Comparison of ENCODE assay signal across 8 cellular contexts in the genomic region with DNA sequence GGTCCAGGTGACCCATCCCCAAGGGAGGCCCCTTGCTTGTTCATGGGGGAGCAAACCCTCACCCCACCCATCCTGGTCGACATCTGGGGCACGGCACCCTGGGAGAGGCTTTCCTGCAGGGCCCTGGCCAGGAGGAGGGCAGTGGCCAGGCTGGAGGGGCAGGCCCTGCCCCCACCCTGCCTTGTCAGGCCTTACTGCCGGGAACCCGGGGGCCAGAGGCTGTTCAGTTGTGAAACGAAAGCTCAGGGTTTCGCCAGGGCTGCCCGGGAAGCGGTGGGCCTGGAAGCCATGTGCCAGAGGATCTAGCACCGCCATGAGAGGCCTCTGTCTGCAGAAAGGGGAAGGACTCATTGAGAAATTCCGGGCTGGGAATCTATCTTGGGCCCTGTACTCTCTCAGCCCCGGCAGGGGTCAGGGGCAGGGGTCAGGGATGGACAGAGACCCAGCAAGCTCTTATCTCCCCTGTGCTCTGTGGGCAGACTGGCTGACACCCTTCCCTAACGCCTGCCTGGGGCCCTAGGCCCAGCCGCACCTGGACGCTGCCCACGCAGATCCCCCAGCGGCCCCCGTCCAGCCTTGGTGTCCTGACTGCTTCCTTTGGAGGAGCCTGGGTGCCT. TPM values are rescaled to one million over a fixed set of nuclear protein-coding genes. Genes with fewer than 3 reads are reported as not detected.
DNase-seq lines count a peak whose midpoint lies in the region; ATAC-seq and TF ChIP-seq lines count a peak whose summit lies in the region.

No MANE protein-coding gene starts in this region.

- TF ChIP-seq CTCF in colonic mucosa (IDR thresholded peaks at IDR 0.05) (no peak), mucosa of descending colon (IDR thresholded peaks at IDR 0.05) (no peak)

- H3K27ac Mint-ChIP-seq in T-helper 2 cell treated with Interferon-gamma antibody and Interleukin-4, amounts not matched to agents 5 μg/mL and 100 μg/mL, for 36 hours, result no peak overlapping the region

- H3K36me3 ChIP-seq in colonic mucosa, result peaks cover 12% of the 10 kb centered on the region
- H3K36me3 ChIP-seq in mucosa of descending colon (ENCODE audit: low read depth), result peaks cover 5% of the 10 kb centered on the region

- peak overlapping the region; percentile 35 for H3K27ac ChIP-seq in colonic mucosa

- ATAC-seq in mucosa of descending colon (no peak), GM18907 (IDR thresholded peaks at IDR 0.05; ENCODE audit: unreplicated experiment) (no peak)

- peaks cover 11% of the 10 kb centered on the region for H3K4me1 Mint-ChIP-seq in T-helper 2 cell treated with Interferon-gamma antibody and Interleukin-4, amounts not matched to agents 5 μg/mL and 100 μg/mL, for 36 hours (ENCODE audit: low read depth)

- intact Hi-C loops in colonic mucosa (cut with DNase I) (no loop called here), mucosa of descending colon (cut with DNase I, micrococcal nuclease) (no loop called here)

- H3K27me3 Mint-ChIP-seq in T-helper 2 cell treated with Interferon-gamma antibody and Interleukin-4, amounts not matched to agents 5 μg/mL and 100 μg/mL, for 36 hours (ENCODE audit: low read depth), result no peaks in the 10 kb centered on the region

- H3K4me3 Mint-ChIP-seq in T-helper 2 cell treated with Interferon-gamma antibody and Interleukin-4, amounts not matched to agents 5 μg/mL and 100 μg/mL, for 36 hours, result no peak overlapping the region

- peaks cover 31% of the 10 kb centered on the region for H3K4me1 ChIP-seq in colonic mucosa
- peaks cover 46% of the 10 kb centered on the region for H3K4me1 ChIP-seq in mucosa of descending colon (ENCODE audit: low read depth)

- no peaks in the 10 kb centered on the region for H3K27me3 ChIP-seq in colonic mucosa

- DNase-seq in stimulated activated CD4-positive, alpha-beta T cell treated with anti-CD3 and anti-CD28 coated beads, Interleukin-12 subunit alpha, Interleukin-12 subunit beta, amount 100 ng/mL, for 4 hours, result peak; percentile 24
- no peak for DNase-seq in stimulated activated CD4-positive, alpha-beta T cell treated with anti-CD3 and anti-CD28 coated beads, Interleukin-1b, Interleukin-23, amount 100 ng/mL, for 48 hours
- DNase-seq in colonic mucosa (peak; percentile 31), mucosa of descending colon (peak; percentile 30 to 77 (median 53)), kidney tubule cell (ENCODE audit: low spot score) (no peak)
- no peak for DNase-seq in T-helper 2 cell treated with Interferon-gamma antibody and Interleukin-4, amounts not matched to agents 5 μg/mL and 100 μg/mL, for 36 hours (ENCODE audit: low spot score)
- no peak for DNase-seq in stimulated activated naive CD4-positive, alpha-beta T cell treated with Interleukin-2 at 50 U/mL for 16 hours (lab: John Stamatoyannopoulos, UW)

- peaks cover 20% of the 10 kb centered on the region for H3K36me3 Mint-ChIP-seq in T-helper 2 cell treated with Interferon-gamma antibody and Interleukin-4, amounts not matched to agents 5 μg/mL and 100 μg/mL, for 36 hours (ENCODE audit: low read depth)

- no peaks in the 10 kb centered on the region for H3K9me3 ChIP-seq in colonic mucosa
- no peaks in the 10 kb centered on the region for H3K9me3 ChIP-seq in mucosa of descending colon

- no peaks in the 10 kb centered on the region for H3K9me3 Mint-ChIP-seq in T-helper 2 cell treated with Interferon-gamma antibody and Interleukin-4, amounts not matched to agents 5 μg/mL and 100 μg/mL, for 36 hours

- H3K9ac ChIP-seq in colonic mucosa (ENCODE audit: low read depth in 2 of 2, low read length in 2 of 2), result peak overlapping the region; percentile 41 to 58

- no peak overlapping the region for H3K4me3 ChIP-seq in colonic mucosa
- H3K4me3 ChIP-seq in mucosa of descending colon, result no peak overlapping the region

RNA-seq across cellular contexts. Expression of a gene that starts 6.3 kb away (rescaled TPM):
- total RNA-seq in colonic mucosa (10 to 100 TPM; 65.6 to 74.4 TPM), mucosa of descending colon (100 to 1,000 TPM in 1 of 3 donors, 10 to 100 TPM in 2; 56.4 to 106 (median 58.7) TPM)

RNA-seq across cellular contexts. Expression of a gene that starts 45.7 kb away (rescaled TPM):
- total RNA-seq in colonic mucosa (under 1 TPM; 0.11 to 0.22 TPM), mucosa of descending colon (under 1 TPM in 2 of 3 donors, not detected in 1; 0.09 to 0.43 TPM)

RNA-seq across cellular contexts. Expression of a gene that starts 48.4 kb away (rescaled TPM):
- total RNA-seq in colonic mucosa, result 100 to 1,000 TPM in 1 of 2 donors, 10 to 100 TPM in 1; 43.6 to 133 TPM
- 10 to 100 TPM; 27.6 to 57.6 (median 32.2) TPM for total RNA-seq in mucosa of descending colon

RNA-seq across cellular contexts. Expression of a gene that starts 48.6 kb away (rescaled TPM):
- total RNA-seq in colonic mucosa (10 to 100 TPM; 17.8 to 43.5 TPM), mucosa of descending colon (10 to 100 TPM; 21.7 to 28.7 (median 25.5) TPM)

Comparison
In these comparisons a context has a peak if more than half of its experiments do, and no peak if none do; other contexts are left out.
1. DNase-seq: peak in stimulated activated CD4-positive, alpha-beta T cell treated with anti-CD3 and anti-CD28 coated beads, Interleukin-12 subunit alpha, Interleukin-12 subunit beta, amount 100 ng/mL, for 4 hours (single experiment), colonic mucosa (single experiment) and mucosa of descending colon (3 of 3); none in stimulated activated CD4-positive, alpha-beta T cell treated with anti-CD3 and anti-CD28 coated beads, Interleukin-1b, Interleukin-23, amount 100 ng/mL, for 48 hours (single experiment), T-helper 2 cell treated with Interferon-gamma antibody and Interleukin-4, amounts not matched to agents 5 μg/mL and 100 μg/mL, for 36 hours (single experiment), kidney tubule cell (single experiment) and stimulated activated naive CD4-positive, alpha-beta T cell treated with Interleukin-2 at 50 U/mL for 16 hours (single experiment).